Comparison of ENCODE assay signal across 18 cellular contexts in the genomic region with DNA sequence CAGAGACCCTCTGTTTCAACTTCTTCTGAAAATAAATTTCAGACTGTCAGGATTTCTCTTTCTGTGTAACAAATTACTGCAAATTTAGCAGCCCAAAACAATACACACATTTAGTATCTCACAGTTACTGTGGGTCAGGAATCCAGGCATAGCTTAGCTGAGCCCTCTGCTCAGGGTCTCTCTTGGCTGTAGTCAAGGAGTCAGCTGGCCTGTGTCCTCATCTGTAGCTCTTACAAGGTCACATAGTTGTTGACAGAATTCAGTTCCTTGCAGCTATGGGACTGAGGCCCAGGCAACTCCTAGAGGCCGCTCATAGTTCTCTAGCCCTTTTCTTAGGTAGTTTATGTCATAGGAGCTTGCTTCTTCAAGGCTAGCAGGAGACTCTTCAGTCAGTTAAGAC. TPM values are rescaled to one million over a fixed set of nuclear protein-coding genes. Genes with fewer than 3 reads are reported as not detected.
DNase-seq lines count a peak whose midpoint lies in the region; ATAC-seq, FAIRE-seq and TF ChIP-seq lines count a peak whose summit lies in the region.
"Had no signal": no experiment of that assay in that cellular context is flagged by ENCODE, and none has a peak within 500 bp of the region (broad histone marks: within the 10 kb centered on the region; RNA-seq: fewer than 3 reads in every experiment).

No MANE protein-coding gene starts in this region.

- H3K4me1 ChIP-seq in PC-9 (replicated peaks; ENCODE audit: insufficient read depth) (peaks cover 30% of the 10 kb centered on the region), ectodermal cell (ENCODE audit: control insufficient read depth, insufficient read depth, low read length) (peaks cover 19% of the 10 kb centered on the region), HepG2 (ENCODE audit: insufficient read depth, low read length) (peaks cover 29% of the 10 kb centered on the region), skeletal muscle tissue (ENCODE audit: control insufficient read depth in 3 of 3, insufficient read depth in 3 of 3, low read length in 3 of 3) (peaks cover 32 to 44% (median 38%) of the 10 kb centered on the region in 3 donors)

- no peaks in the 10 kb centered on the region; the same call in 1 of the 2 replicates for H3K9me3 ChIP-seq in PC-9 (ENCODE audit: insufficient read depth, low read depth)
- no peaks in the 10 kb centered on the region for H3K9me3 ChIP-seq in ectodermal cell (ENCODE audit: control insufficient read depth, low read length)
- H3K9me3 ChIP-seq in HepG2 (ENCODE audit: low read length) = no peaks in the 10 kb centered on the region
- H3K9me3 ChIP-seq in skeletal muscle tissue (ENCODE audit: control insufficient read depth in 3 of 3, low read length in 3 of 3) = no peaks in the 10 kb centered on the region
- H3K9me3 ChIP-seq: SJSA1 had no signal

- H3K36me3 ChIP-seq in PC-9 (ENCODE audit: low read depth) (peaks cover 2% of the 10 kb centered on the region; the same call in 1 of the 2 replicates), ectodermal cell (ENCODE audit: control insufficient read depth, insufficient read depth, low read length) (no peaks in the 10 kb centered on the region), HepG2 (replicated peaks in 1 of 2; ENCODE audit: control insufficient read depth in 1 of 2, insufficient read depth in 2 of 2, low read length in 2 of 2) (peaks cover 0 to 7% of the 10 kb centered on the region in 2 experiments; a peak in 2 of 5 replicates), skeletal muscle tissue (ENCODE audit: control insufficient read depth in 3 of 3, insufficient read depth in 3 of 3, low read length in 3 of 3) (no peaks in the 10 kb centered on the region)
- H3K36me3 ChIP-seq: SJSA1 had no signal

- intact Hi-C loops in PC-9 (cut with micrococcal nuclease; ENCODE audit: unreplicated experiment) = no loop called here
- intact Hi-C loops in HepG2 (cut with micrococcal nuclease; ENCODE audit: unreplicated experiment) = no loop called here

- no peak for DNase-seq in PC-9
- DNase-seq in HepG2 (ENCODE audit: low spot score) = no peak
- DNase-seq in DMS53 treated with DMSO at 0.1 percent for 48 hours (lab: John Stamatoyannopoulos, UW; ENCODE audit: unreplicated experiment) = no peak
- DNase-seq in AML-193 (lab: John Stamatoyannopoulos, UW) = no peak
- DNase-seq in erythroblast (lab: John Stamatoyannopoulos, UW) = no peak
- DNase-seq: activated CD4-positive, CD25-positive, alpha-beta regulatory T cell treated with anti-CD3 and anti-CD28 coated beads, Interleukin-2, amount 50 U/mL, for 72 hours; amniotic stem cell; COR-L47; foreskin melanocyte; mammary epithelial cell; NCI-H2081 treated with DMSO at 0.1 percent for 48 hours; NCI-H526 treated with DMSO at 0.1 percent for 48 hours; OCI-M1; stimulated activated CD4-positive, alpha-beta T cell treated with anti-CD3 and anti-CD28 coated beads, Interleukin-2, amount 100 ng/mL, for 24 hours had no signal

- no peaks in the 10 kb centered on the region for H3K9me2 ChIP-seq in PC-9 (ENCODE audit: insufficient read depth)

- CTCF ChIA-PET in PC-9 (lab: Charles Lee) (no interaction called here), HepG2 (lab: Yijun Ruan, JAX; ENCODE audit: low intra/inter-chr PET ratio, low total read pairs) (no interaction called here)

- TF ChIP-seq POLR2A in HepG2 (IDR thresholded peaks at IDR 0.05; ENCODE audit: insufficient read depth in 1 of 2, low read depth in 2 of 2, low read length in 2 of 2) (no peak), erythroblast (IDR thresholded peaks at IDR 0.05; ENCODE audit: low read length) (no peak)

- peaks cover 84% of the 10 kb centered on the region for H4K20me1 ChIP-seq in PC-9 (ENCODE audit: insufficient read depth)
- H4K20me1 ChIP-seq in HepG2 (ENCODE audit: insufficient read depth, low read length) = peaks cover 18% of the 10 kb centered on the region

- no peaks in the 10 kb centered on the region for H3K27me3 ChIP-seq in PC-9 (ENCODE audit: insufficient read depth, low read depth)
- no peaks in the 10 kb centered on the region for H3K27me3 ChIP-seq in ectodermal cell (ENCODE audit: control insufficient read depth, insufficient read depth, low read length, poor library complexity, severe bottlenecking)
- H3K27me3 ChIP-seq in HepG2 (ENCODE audit: control insufficient read depth in 1 of 2, insufficient read depth in 2 of 2, low read length in 2 of 2) = no peaks in the 10 kb centered on the region
- H3K27me3 ChIP-seq in skeletal muscle tissue (ENCODE audit: control insufficient read depth in 3 of 3, insufficient read depth in 3 of 3, low read length in 3 of 3) = no peaks in the 10 kb centered on the region
- H3K27me3 ChIP-seq: SJSA1 had no signal

- peaks cover 40% of the 10 kb centered on the region for H3F3A ChIP-seq in PC-9 (ENCODE audit: insufficient read depth, low read depth)

- H3K79me2 ChIP-seq in PC-9 (ENCODE audit: low read depth) (peaks cover 98% of the 10 kb centered on the region), HepG2 (ENCODE audit: insufficient read depth, low read length) (peaks cover 28% of the 10 kb centered on the region)

- no peak for TF ChIP-seq EP300 in HepG2 (IDR thresholded peaks at IDR 0.05; ENCODE audit: low read depth in 2 of 2, low read length in 2 of 2)
- no peak for TF ChIP-seq EP300 in HepG2 (CRISPR knock-in tag; IDR thresholded peaks at IDR 0.05; ENCODE audit: borderline replicate concordance)

- ATAC-seq in HepG2 = peak; percentile 59
- no peak for ATAC-seq in HG03442 (IDR thresholded peaks at IDR 0.05; ENCODE audit: unreplicated experiment)

- FAIRE-seq in HepG2 (lab: Jason Lieb, UNC) = no peak

- H3K9ac ChIP-seq in HepG2 (ENCODE audit: insufficient read depth, low read depth, low read length) = no peak overlapping the region
- no peak overlapping the region for H3K9ac ChIP-seq in skeletal muscle tissue (ENCODE audit: low read depth in 1 of 3, low read length in 3 of 3)

- 95% methylated on average over 1 of the region's 1 CpG for WGBS in ectodermal cell, 2 experiments
- WGBS in HepG2 (ENCODE audit: low lambda C conversion rate) = no CpG with 5 or more reads among the region's 1 CpG

- no peak for TF ChIP-seq RAD21 in HepG2 (CRISPR knock-in tag; IDR thresholded peaks at IDR 0.05)

- H2AFZ ChIP-seq in PC-9 (no peak overlapping the region), HepG2 (ENCODE audit: low read length) (no peak overlapping the region)

- POLR2A ChIA-PET in PC-9 (lab: Charles Lee; ENCODE audit: unreplicated experiment) (no interaction called here), HepG2 (lab: Yijun Ruan, JAX) (interaction anchor here (1.4 kb wide), 1 partner anchor 52 kb away, joined by 5 read pairs; the partner anchor contains the start of genes NKIRAS1 and RPL15)

- in situ Hi-C loops in HepG2 (cut with HindIII; ENCODE audit: extremely low pct_ligation_motif_present, low pct_unique_long_range_greater_than_20kb) = no loop called here

- H3K4me2 ChIP-seq in PC-9 (no peak overlapping the region), HepG2 (ENCODE audit: low read depth, low read length) (no peak overlapping the region)

- 0 out of 2 replicates have a peak overlapping the region, but pooled peaks have one; percentile 11 for H3K27ac ChIP-seq in PC-9
- peak overlapping the region; percentile 44 for H3K27ac ChIP-seq in ectodermal cell (ENCODE audit: insufficient read depth, low read depth, low read length, poor library complexity, severe bottlenecking)
- H3K27ac ChIP-seq in HepG2 (ENCODE audit: extremely low read length, insufficient read depth, low read length) = no peak overlapping the region
- H3K27ac ChIP-seq in skeletal muscle tissue (ENCODE audit: low read depth, low read length) = peak overlapping the region; percentile 34
- H3K27ac ChIP-seq: SJSA1 had no signal

- no peak for TF ChIP-seq CTCF in PC-9 (conservative IDR thresholded peaks at IDR 0.05)
- no peak for TF ChIP-seq CTCF in HepG2 (CRISPR knock-in tag; IDR thresholded peaks at IDR 0.05)

- BruUV-seq in PC-9 (replicated peaks; lab: Mats Ljungman, UMichigan) (no TSS peak), HepG2 (replicated peaks; lab: Mats Ljungman, UMichigan) (no TSS peak)

- H3K4me3 ChIP-seq in PC-9 = no peak overlapping the region
- H3K4me3 ChIP-seq in ectodermal cell (ENCODE audit: insufficient read depth, low read depth, low read length) = no peak overlapping the region
- H3K4me3 ChIP-seq in HepG2 (replicated peaks in 1 of 3; ENCODE audit: insufficient read depth in 1 of 3, low read depth in 2 of 3, low read length in 3 of 3) = no peak overlapping the region
- no peak overlapping the region for H3K4me3 ChIP-seq in skeletal muscle tissue (ENCODE audit: low read length in 3 of 3)
- H3K4me3 ChIP-seq: SJSA1 had no signal

RNA-seq across cellular contexts. Expression of gene NKIRAS1, which starts 51.8 kb away (rescaled TPM):
- total RNA-seq in PC-9 (2021) = 8.6 and 12.6 TPM in 2 replicates
- polyA plus RNA-seq in ectodermal cell (2013, experiment 1 of 4) = 8.8 TPM
- 9.8 TPM for polyA plus RNA-seq in ectodermal cell (2013, experiment 2 of 4)
- polyA plus RNA-seq in ectodermal cell (2013, experiment 3 of 4) = 6.9 TPM
- 8.9 TPM for polyA plus RNA-seq in ectodermal cell (2013, experiment 4 of 4)
- 8.0 and 10.5 TPM in 2 replicates for total RNA-seq in HepG2 (2016; rRNA removed; fragmentation: Illumina TruSeq; extraction: Trizol)
- total RNA-seq in HepG2 (2016; cell fraction: cytosol; rRNA removed; fragmentation: Illumina TruSeq; extraction: Trizol; ENCODE audit: low read depth) = 6.8 and 7.5 TPM in 2 replicates
- total RNA-seq in HepG2 (2016; cell fraction: insoluble cytoplasmic fraction; rRNA removed; fragmentation: Illumina TruSeq; extraction: Trizol) = 8.5 and 11.2 TPM in 2 replicates
- 5.0 and 6.3 TPM in 2 replicates for total RNA-seq in HepG2 (2016; cell fraction: membrane; rRNA removed; fragmentation: Illumina TruSeq; extraction: Trizol)
- 6.0 and 7.0 TPM in 2 replicates for total RNA-seq in HepG2 (2016; cell fraction: nucleus; rRNA removed; fragmentation: Illumina TruSeq; extraction: Trizol)
- polyA plus RNA-seq in HepG2 (2011; rRNA removed) = 4.3 and 4.5 TPM in 2 replicates
- polyA plus RNA-seq in HepG2 (2011; cell fraction: cytosol; rRNA removed) = 2.3 and 4.0 TPM in 2 replicates
- 1.8 and 3.5 TPM in 2 replicates for polyA plus RNA-seq in HepG2 (2011; cell fraction: nucleus; rRNA removed)
- 6.4 and 6.7 TPM in 2 replicates for polyA plus RNA-seq in HepG2 (2012)
- 1.1 TPM in 2 replicates for polyA plus RNA-seq in HepG2 (2016; cell fraction: cytosol; fragmentation: Illumina TruSeq; extraction: Trizol; ENCODE audit: low read depth)
- polyA plus RNA-seq in HepG2 (2016; cell fraction: insoluble cytoplasmic fraction; fragmentation: Illumina TruSeq; extraction: Trizol; ENCODE audit: low read depth) = 10.4 and 12.6 TPM in 2 replicates
- 2.2 and 3.1 TPM in 2 replicates for polyA plus RNA-seq in HepG2 (2016; cell fraction: membrane; fragmentation: Illumina TruSeq; extraction: Trizol; ENCODE audit: low read depth)
- 7.0 and 7.8 TPM in 2 replicates for polyA plus RNA-seq in HepG2 (2016; cell fraction: nucleus; fragmentation: Illumina TruSeq; extraction: Trizol; ENCODE audit: insufficient read depth, low read depth)
- polyA minus RNA-seq in HepG2 (2011; rRNA and poly(A)+ RNA removed; ENCODE audit: low replicate concordance) = 2.0 and 2.2 TPM in 2 replicates
- 4.0 and 6.2 TPM in 2 replicates for polyA minus RNA-seq in HepG2 (2011; cell fraction: cytosol; rRNA and poly(A)+ RNA removed)
- polyA minus RNA-seq in HepG2 (2011; cell fraction: nucleus; rRNA and poly(A)+ RNA removed) = 12.7 and 14.3 TPM in 2 replicates
- 17.2 TPM for total RNA-seq in skeletal muscle tissue

RNA-seq across cellular contexts. Expression of gene RPL15, which starts 52.0 kb away (rescaled TPM):
- total RNA-seq in PC-9 (2021) (1,784 and 1,876 TPM in 2 replicates), HepG2 (2016; rRNA removed; fragmentation: Illumina TruSeq; extraction: Trizol) (1,297 and 1,763 TPM in 2 replicates), skeletal muscle tissue (3,028 TPM)
- polyA plus RNA-seq in ectodermal cell (2013, experiment 1 of 4) = 4,045 TPM
- polyA plus RNA-seq in ectodermal cell (2013, experiment 2 of 4) = 4,224 TPM
- polyA plus RNA-seq in ectodermal cell (2013, experiment 3 of 4) = 3,979 TPM
- 4,396 TPM for polyA plus RNA-seq in ectodermal cell (2013, experiment 4 of 4)
- total RNA-seq in HepG2 (2016; cell fraction: cytosol; rRNA removed; fragmentation: Illumina TruSeq; extraction: Trizol; ENCODE audit: low read depth) = 1,586 and 1,699 TPM in 2 replicates
- total RNA-seq in HepG2 (2016; cell fraction: insoluble cytoplasmic fraction; rRNA removed; fragmentation: Illumina TruSeq; extraction: Trizol) = 1,351 and 1,926 TPM in 2 replicates
- 3,254 and 3,418 TPM in 2 replicates for total RNA-seq in HepG2 (2016; cell fraction: membrane; rRNA removed; fragmentation: Illumina TruSeq; extraction: Trizol)
- 503 TPM in 2 replicates for total RNA-seq in HepG2 (2016; cell fraction: nucleus; rRNA removed; fragmentation: Illumina TruSeq; extraction: Trizol)
- polyA plus RNA-seq in HepG2 (2011; rRNA removed) = 3,693 and 3,955 TPM in 2 replicates
- polyA plus RNA-seq in HepG2 (2011; cell fraction: cytosol; rRNA removed) = 6,013 and 6,757 TPM in 2 replicates
- 1,196 and 1,371 TPM in 2 replicates for polyA plus RNA-seq in HepG2 (2011; cell fraction: nucleus; rRNA removed)
- polyA plus RNA-seq in HepG2 (2012) = 2,819 and 3,574 TPM in 2 replicates
- 3,375 and 3,723 TPM in 2 replicates for polyA plus RNA-seq in HepG2 (2016; cell fraction: cytosol; fragmentation: Illumina TruSeq; extraction: Trizol; ENCODE audit: low read depth)
- 2,788 and 2,868 TPM in 2 replicates for polyA plus RNA-seq in HepG2 (2016; cell fraction: insoluble cytoplasmic fraction; fragmentation: Illumina TruSeq; extraction: Trizol; ENCODE audit: low read depth)
- polyA plus RNA-seq in HepG2 (2016; cell fraction: membrane; fragmentation: Illumina TruSeq; extraction: Trizol; ENCODE audit: low read depth) = 4,974 and 5,217 TPM in 2 replicates
- polyA plus RNA-seq in HepG2 (2016; cell fraction: nucleus; fragmentation: Illumina TruSeq; extraction: Trizol; ENCODE audit: insufficient read depth, low read depth) = 1,295 and 1,318 TPM in 2 replicates
- 1,424 and 2,177 TPM in 2 replicates for polyA minus RNA-seq in HepG2 (2011; rRNA and poly(A)+ RNA removed; ENCODE audit: low replicate concordance)
- polyA minus RNA-seq in HepG2 (2011; cell fraction: cytosol; rRNA and poly(A)+ RNA removed) = 848 and 1,008 TPM in 2 replicates
- polyA minus RNA-seq in HepG2 (2011; cell fraction: nucleus; rRNA and poly(A)+ RNA removed) = 296 and 376 TPM in 2 replicates

RNA-seq across cellular contexts. Expression of gene UBE2E1, which starts 59.2 kb away (rescaled TPM):
- total RNA-seq in PC-9 (2021) (65.6 and 102 TPM in 2 replicates), HepG2 (2016; rRNA removed; fragmentation: Illumina TruSeq; extraction: Trizol) (61.8 and 82.6 TPM in 2 replicates), skeletal muscle tissue (83.0 TPM)
- polyA plus RNA-seq in ectodermal cell (2013, experiment 1 of 4) = 171 TPM
- 173 TPM for polyA plus RNA-seq in ectodermal cell (2013, experiment 2 of 4)
- 159 TPM for polyA plus RNA-seq in ectodermal cell (2013, experiment 3 of 4)
- 183 TPM for polyA plus RNA-seq in ectodermal cell (2013, experiment 4 of 4)
- total RNA-seq in HepG2 (2016; cell fraction: cytosol; rRNA removed; fragmentation: Illumina TruSeq; extraction: Trizol; ENCODE audit: low read depth) = 27.8 and 29.8 TPM in 2 replicates
- 56.6 and 91.5 TPM in 2 replicates for total RNA-seq in HepG2 (2016; cell fraction: insoluble cytoplasmic fraction; rRNA removed; fragmentation: Illumina TruSeq; extraction: Trizol)
- 51.7 and 51.8 TPM in 2 replicates for total RNA-seq in HepG2 (2016; cell fraction: membrane; rRNA removed; fragmentation: Illumina TruSeq; extraction: Trizol)
- 40.2 and 43.9 TPM in 2 replicates for total RNA-seq in HepG2 (2016; cell fraction: nucleus; rRNA removed; fragmentation: Illumina TruSeq; extraction: Trizol)
- polyA plus RNA-seq in HepG2 (2011; rRNA removed) = 55.4 and 56.2 TPM in 2 replicates
- 25.3 and 41.0 TPM in 2 replicates for polyA plus RNA-seq in HepG2 (2011; cell fraction: cytosol; rRNA removed)
- polyA plus RNA-seq in HepG2 (2011; cell fraction: nucleus; rRNA removed) = 24.4 and 30.9 TPM in 2 replicates
- 65.9 and 73.0 TPM in 2 replicates for polyA plus RNA-seq in HepG2 (2012)
- polyA plus RNA-seq in HepG2 (2016; cell fraction: cytosol; fragmentation: Illumina TruSeq; extraction: Trizol; ENCODE audit: low read depth) = 40.2 and 48.2 TPM in 2 replicates
- polyA plus RNA-seq in HepG2 (2016; cell fraction: insoluble cytoplasmic fraction; fragmentation: Illumina TruSeq; extraction: Trizol; ENCODE audit: low read depth) = 112 and 129 TPM in 2 replicates
- polyA plus RNA-seq in HepG2 (2016; cell fraction: membrane; fragmentation: Illumina TruSeq; extraction: Trizol; ENCODE audit: low read depth) = 57.7 and 60.5 TPM in 2 replicates
- polyA plus RNA-seq in HepG2 (2016; cell fraction: nucleus; fragmentation: Illumina TruSeq; extraction: Trizol; ENCODE audit: insufficient read depth, low read depth) = 73.6 and 78.6 TPM in 2 replicates
- polyA minus RNA-seq in HepG2 (2011; rRNA and poly(A)+ RNA removed; ENCODE audit: low replicate concordance) = 26.6 and 37.3 TPM in 2 replicates
- 24.6 and 36.0 TPM in 2 replicates for polyA minus RNA-seq in HepG2 (2011; cell fraction: cytosol; rRNA and poly(A)+ RNA removed)
- 47.8 and 70.1 TPM in 2 replicates for polyA minus RNA-seq in HepG2 (2011; cell fraction: nucleus; rRNA and poly(A)+ RNA removed)
